24 cellular contexts compared by ENCODE assay signal in genomic region chr21:32209580-32209979, GRCh38.
DNase-seq lines count a peak whose midpoint lies in the region; ATAC-seq and TF ChIP-seq lines count a peak whose summit lies in the region.
"Had no signal": no experiment of that assay in that cellular context is flagged by ENCODE, and none has a peak within 500 bp of the region (broad histone marks: within the 10 kb centered on the region; RNA-seq: fewer than 3 reads in every experiment).

No MANE protein-coding gene starts in this region.

- H3K4me2 ChIP-seq in OCI-LY7 (ENCODE audit: low read length): no peak overlapping the region
- H3K4me2 ChIP-seq: BLaER1 had no signal

- H3K9me3 ChIP-seq in OCI-LY7 (ENCODE audit: low read length): no peaks in the 10 kb centered on the region

- H3K4me1 Mint-ChIP-seq in activated T-helper 17 cell treated with anti-CD3 and anti-CD28 coated beads, Interleukin-2, amount 50 U/mL, for 72 hours: no peaks in the 10 kb centered on the region
- H3K4me1 Mint-ChIP-seq in stimulated activated effector memory CD8-positive, alpha-beta T cell treated with anti-CD3 and anti-CD28 coated beads, Interleukin-12 subunit alpha, Interleukin-12 subunit beta, amount 100 ng/mL, for 72 hours: no peaks in the 10 kb centered on the region
- H3K4me1 Mint-ChIP-seq: CD14-positive monocyte; CD4-positive, alpha-beta memory T cell; CD4-positive, CD25-positive, alpha-beta regulatory T cell; CD8-positive, alpha-beta memory T cell had no signal

- H3K27ac Mint-ChIP-seq in activated T-helper 17 cell treated with anti-CD3 and anti-CD28 coated beads, Interleukin-2, amount 50 U/mL, for 72 hours: no peak overlapping the region
- H3K27ac Mint-ChIP-seq in stimulated activated effector memory CD8-positive, alpha-beta T cell treated with anti-CD3 and anti-CD28 coated beads, Interleukin-12 subunit alpha, Interleukin-12 subunit beta, amount 100 ng/mL, for 72 hours: no peak overlapping the region
- H3K27ac Mint-ChIP-seq: CD14-positive monocyte; CD4-positive, alpha-beta memory T cell; CD4-positive, CD25-positive, alpha-beta regulatory T cell; CD8-positive, alpha-beta memory T cell had no signal

- CTCF ChIA-PET in OCI-LY7 (lab: Charles Lee; ENCODE audit: unreplicated experiment): no interaction called here

- ATAC-seq in activated T-helper 17 cell treated with anti-CD3 and anti-CD28 coated beads, Interleukin-2, amount 50 U/mL, for 72 hours (replicated peaks): peak; percentile 93
- ATAC-seq in stimulated activated effector memory CD8-positive, alpha-beta T cell treated with anti-CD3 and anti-CD28 coated beads, Interleukin-12 subunit alpha, Interleukin-12 subunit beta, amount 100 ng/mL, for 72 hours: peak; percentile 56
- ATAC-seq in GM21515 (IDR thresholded peaks at IDR 0.05; ENCODE audit: unreplicated experiment): no peak
- ATAC-seq: GM12878 had no signal

- H3K4me3 Mint-ChIP-seq in activated T-helper 17 cell treated with anti-CD3 and anti-CD28 coated beads, Interleukin-2, amount 50 U/mL, for 72 hours: no peak overlapping the region
- H3K4me3 Mint-ChIP-seq in stimulated activated effector memory CD8-positive, alpha-beta T cell treated with anti-CD3 and anti-CD28 coated beads, Interleukin-12 subunit alpha, Interleukin-12 subunit beta, amount 100 ng/mL, for 72 hours: no peak overlapping the region
- H3K4me3 Mint-ChIP-seq: CD14-positive monocyte; CD4-positive, alpha-beta memory T cell; CD4-positive, CD25-positive, alpha-beta regulatory T cell; CD8-positive, alpha-beta memory T cell had no signal

- peaks cover 9% of the 10 kb centered on the region for H3K27me3 Mint-ChIP-seq in activated T-helper 17 cell treated with anti-CD3 and anti-CD28 coated beads, Interleukin-2, amount 50 U/mL, for 72 hours

- DNase-seq in islet precursor cell (peak; percentile 2), OCI-LY7 (ENCODE audit: low spot score) (no peak), SHP77 treated with DMSO at 0.1 percent for 48 hours (lab: John Stamatoyannopoulos, UW) (no peak)
- no peak for DNase-seq in stimulated activated effector memory CD8-positive, alpha-beta T cell treated with anti-CD3 and anti-CD28 coated beads, Interleukin-12 subunit alpha, Interleukin-12 subunit beta, amount 100 ng/mL, for 72 hours (ENCODE audit: low spot score in 2 of 2)
- DNase-seq: 8988T; ACHN; BE2C; C1 segment of cervical spinal cord; CD4-positive, alpha-beta memory T cell; CD4-positive, CD25-positive, alpha-beta regulatory T cell; CD8-positive, alpha-beta memory T cell; COR-L47; DMS 273 treated with DMSO at 0.1 percent for 48 hours; DMS153; DMS53; DMS79; DND-41; EL; GDM1 had no signal

- H3K36me3 ChIP-seq in OCI-LY7 (ENCODE audit: insufficient read depth, low read length): no peaks in the 10 kb centered on the region
- H3K36me3 ChIP-seq: BE2C, BLaER1 had no signal

- H3K27ac ChIP-seq in OCI-LY7 (ENCODE audit: low read depth, low read length, poor library complexity, severe bottlenecking): no peak overlapping the region
- H3K27ac ChIP-seq: BLaER1 had no signal

- H3K4me3 ChIP-seq in OCI-LY7 (ENCODE audit: low read depth, low read length, poor library complexity, severe bottlenecking): no peak overlapping the region
- H3K4me3 ChIP-seq: BLaER1, GM12878 had no signal

- no peak for TF ChIP-seq CTCF in OCI-LY7 (conservative IDR thresholded peaks at IDR 0.05; ENCODE audit: low read length)

- POLR2A ChIA-PET in OCI-LY7 (lab: Charles Lee): no interaction called here

- no peaks in the 10 kb centered on the region for H3K79me2 ChIP-seq in OCI-LY7 (ENCODE audit: insufficient read depth, low read depth, low read length)

- no peak overlapping the region for H2AFZ ChIP-seq in OCI-LY7 (ENCODE audit: low read length)

- no peaks in the 10 kb centered on the region for H3K9me2 ChIP-seq in OCI-LY7 (ENCODE audit: insufficient read depth, low read length)

- H3K36me3 Mint-ChIP-seq in activated T-helper 17 cell treated with anti-CD3 and anti-CD28 coated beads, Interleukin-2, amount 50 U/mL, for 72 hours (ENCODE audit: low read depth): no peaks in the 10 kb centered on the region
- no peaks in the 10 kb centered on the region for H3K36me3 Mint-ChIP-seq in stimulated activated effector memory CD8-positive, alpha-beta T cell treated with anti-CD3 and anti-CD28 coated beads, Interleukin-12 subunit alpha, Interleukin-12 subunit beta, amount 100 ng/mL, for 72 hours
- H3K36me3 Mint-ChIP-seq: CD14-positive monocyte; CD4-positive, alpha-beta memory T cell; CD4-positive, CD25-positive, alpha-beta regulatory T cell had no signal

- H3K9me3 Mint-ChIP-seq in activated T-helper 17 cell treated with anti-CD3 and anti-CD28 coated beads, Interleukin-2, amount 50 U/mL, for 72 hours: no peaks in the 10 kb centered on the region
- no peaks in the 10 kb centered on the region for H3K9me3 Mint-ChIP-seq in stimulated activated effector memory CD8-positive, alpha-beta T cell treated with anti-CD3 and anti-CD28 coated beads, Interleukin-12 subunit alpha, Interleukin-12 subunit beta, amount 100 ng/mL, for 72 hours
- H3K9me3 Mint-ChIP-seq: CD8-positive, alpha-beta memory T cell had no signal

- BruUV-seq in OCI-LY7 (replicated peaks; lab: Mats Ljungman, UMichigan): no TSS peak

- no peaks in the 10 kb centered on the region for H3K4me1 ChIP-seq in OCI-LY7 (ENCODE audit: insufficient read depth, low read length, poor library complexity, severe bottlenecking)
- H3K4me1 ChIP-seq: BLaER1 had no signal

- H4K20me1 ChIP-seq in OCI-LY7 (ENCODE audit: insufficient read depth, low read length): no peaks in the 10 kb centered on the region
- H4K20me1 ChIP-seq: BLaER1 had no signal

- intact Hi-C loops in OCI-LY7 (cut with micrococcal nuclease; ENCODE audit: unreplicated experiment): no loop called here
